In the genomic region with DNA sequence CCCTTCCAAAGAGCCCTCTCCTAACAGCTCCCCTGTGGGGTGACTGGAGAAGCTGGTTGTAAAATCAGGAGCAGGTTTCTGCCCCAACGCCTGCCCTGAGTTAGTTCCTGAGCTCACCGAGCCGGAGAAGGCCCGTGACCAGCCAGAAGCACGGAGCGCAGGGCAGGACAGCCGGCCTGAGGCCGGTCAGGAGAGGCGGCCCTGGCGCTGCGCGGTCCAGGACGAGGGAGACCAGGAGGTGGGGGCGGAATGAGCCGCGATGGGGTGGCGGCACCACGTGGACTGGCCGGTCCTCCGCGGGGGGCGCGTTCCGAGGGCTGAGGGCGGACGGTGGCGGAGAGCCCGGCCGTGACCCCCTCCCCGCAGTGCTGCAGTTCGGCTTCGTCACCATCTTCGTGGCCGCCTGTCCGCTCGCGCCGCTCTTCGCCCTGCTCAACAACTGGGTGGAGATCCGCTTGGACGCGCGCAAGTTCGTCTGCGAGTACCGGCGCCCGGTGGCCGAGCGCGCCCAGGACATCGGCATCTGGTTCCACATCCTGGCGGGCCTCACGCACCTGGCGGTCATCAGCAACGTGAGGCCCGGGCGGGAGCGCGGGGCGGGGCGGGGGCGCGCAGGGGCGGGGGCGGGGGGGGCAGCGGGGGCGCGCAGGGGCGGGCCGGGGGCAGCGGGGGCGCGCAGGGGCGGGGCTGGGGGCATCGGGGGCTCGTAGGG, we compare ENCODE assay signal across 1 cellular context.
TF ChIP-seq lines count a peak whose summit lies in the region.

No MANE protein-coding gene starts in this region.

TF ChIP-seq in HepG2, 621 proteins besides CTCF, POLR2A, EP300 and RAD21 (continued from another document and continues in another):
- TF ChIP-seq ZNF567 (CRISPR knock-in tag; IDR thresholded peaks at IDR 0.05; ENCODE audit: borderline replicate concordance) = peak; percentile 48; the same call in 1 of the 2 replicates
- TF ChIP-seq FOXC1 (CRISPR knock-in tag; IDR thresholded peaks at IDR 0.05; ENCODE audit: borderline replicate concordance) = peak; percentile 90
- TF ChIP-seq PHF21A (CRISPR knock-in tag; IDR thresholded peaks at IDR 0.05) = peak; percentile 75
- TF ChIP-seq ZSCAN29 (CRISPR knock-in tag; conservative IDR thresholded peaks at IDR 0.05) = no peak
- TF ChIP-seq ZSCAN21 (CRISPR knock-in tag; IDR thresholded peaks at IDR 0.05; ENCODE audit: borderline replicate concordance) = peak; percentile 83
- TF ChIP-seq ARHGAP35 (CRISPR knock-in tag; IDR thresholded peaks at IDR 0.05; ENCODE audit: borderline replicate concordance) = peak; percentile 86
- no peak for TF ChIP-seq ZNF446 (CRISPR knock-in tag; IDR thresholded peaks at IDR 0.05)
- no peak for TF ChIP-seq TP53 (CRISPR knock-in tag; conservative IDR thresholded peaks at IDR 0.05)
- TF ChIP-seq, protein P1, sequence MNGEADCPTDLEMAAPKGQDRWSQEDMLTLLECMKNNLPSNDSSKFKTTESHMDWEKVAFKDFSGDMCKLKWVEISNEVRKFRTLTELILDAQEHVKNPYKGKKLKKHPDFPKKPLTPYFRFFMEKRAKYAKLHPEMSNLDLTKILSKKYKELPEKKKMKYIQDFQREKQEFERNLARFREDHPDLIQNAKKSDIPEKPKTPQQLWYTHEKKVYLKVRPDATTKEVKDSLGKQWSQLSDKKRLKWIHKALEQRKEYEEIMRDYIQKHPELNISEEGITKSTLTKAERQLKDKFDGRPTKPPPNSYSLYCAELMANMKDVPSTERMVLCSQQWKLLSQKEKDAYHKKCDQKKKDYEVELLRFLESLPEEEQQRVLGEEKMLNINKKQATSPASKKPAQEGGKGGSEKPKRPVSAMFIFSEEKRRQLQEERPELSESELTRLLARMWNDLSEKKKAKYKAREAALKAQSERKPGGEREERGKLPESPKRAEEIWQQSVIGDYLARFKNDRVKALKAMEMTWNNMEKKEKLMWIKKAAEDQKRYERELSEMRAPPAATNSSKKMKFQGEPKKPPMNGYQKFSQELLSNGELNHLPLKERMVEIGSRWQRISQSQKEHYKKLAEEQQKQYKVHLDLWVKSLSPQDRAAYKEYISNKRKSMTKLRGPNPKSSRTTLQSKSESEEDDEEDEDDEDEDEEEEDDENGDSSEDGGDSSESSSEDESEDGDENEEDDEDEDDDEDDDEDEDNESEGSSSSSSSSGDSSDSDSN (CRISPR knock-in tag; IDR thresholded peaks at IDR 0.05) = peak; percentile 97
- no peak for TF ChIP-seq ATF7 (IDR thresholded peaks at IDR 0.05)
- 0 out of 2 replicates have a peak, but pooled peaks have one; percentile 56 for TF ChIP-seq ATF7 (CRISPR knock-in tag; IDR thresholded peaks at IDR 0.05)
- TF ChIP-seq ZNF703 (CRISPR knock-in tag; IDR thresholded peaks at IDR 0.05; ENCODE audit: borderline replicate concordance) = peak; percentile 53; the same call in 1 of the 2 replicates
- TF ChIP-seq HOXA5 (CRISPR knock-in tag; IDR thresholded peaks at IDR 0.05) = peak; percentile 94; the same call in 1 of the 2 replicates
- TF ChIP-seq, protein P2, sequence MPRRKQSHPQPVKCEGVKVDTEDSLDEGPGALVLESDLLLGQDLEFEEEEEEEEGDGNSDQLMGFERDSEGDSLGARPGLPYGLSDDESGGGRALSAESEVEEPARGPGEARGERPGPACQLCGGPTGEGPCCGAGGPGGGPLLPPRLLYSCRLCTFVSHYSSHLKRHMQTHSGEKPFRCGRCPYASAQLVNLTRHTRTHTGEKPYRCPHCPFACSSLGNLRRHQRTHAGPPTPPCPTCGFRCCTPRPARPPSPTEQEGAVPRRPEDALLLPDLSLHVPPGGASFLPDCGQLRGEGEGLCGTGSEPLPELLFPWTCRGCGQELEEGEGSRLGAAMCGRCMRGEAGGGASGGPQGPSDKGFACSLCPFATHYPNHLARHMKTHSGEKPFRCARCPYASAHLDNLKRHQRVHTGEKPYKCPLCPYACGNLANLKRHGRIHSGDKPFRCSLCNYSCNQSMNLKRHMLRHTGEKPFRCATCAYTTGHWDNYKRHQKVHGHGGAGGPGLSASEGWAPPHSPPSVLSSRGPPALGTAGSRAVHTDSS (CRISPR knock-in tag; conservative IDR thresholded peaks at IDR 0.05) = 0 out of 2 replicates have a peak, but pooled peaks have one; percentile 47
- TF ChIP-seq FOSL2 (CRISPR knock-in tag; IDR thresholded peaks at IDR 0.05) = peak; percentile 35
- TF ChIP-seq CBX1 (IDR thresholded peaks at IDR 0.05; ENCODE audit: low read depth) = no peak
- no peak; the same call in 1 of the 2 replicates for TF ChIP-seq ZNF256 (CRISPR knock-in tag; conservative IDR thresholded peaks at IDR 0.05)
- TF ChIP-seq ZNF441 (CRISPR knock-in tag; IDR thresholded peaks at IDR 0.05; ENCODE audit: borderline replicate concordance) = no peak; the same call in 1 of the 2 replicates
- TF ChIP-seq SP2 (CRISPR knock-in tag; IDR thresholded peaks at IDR 0.05) = no peak
- TF ChIP-seq, protein P3, sequence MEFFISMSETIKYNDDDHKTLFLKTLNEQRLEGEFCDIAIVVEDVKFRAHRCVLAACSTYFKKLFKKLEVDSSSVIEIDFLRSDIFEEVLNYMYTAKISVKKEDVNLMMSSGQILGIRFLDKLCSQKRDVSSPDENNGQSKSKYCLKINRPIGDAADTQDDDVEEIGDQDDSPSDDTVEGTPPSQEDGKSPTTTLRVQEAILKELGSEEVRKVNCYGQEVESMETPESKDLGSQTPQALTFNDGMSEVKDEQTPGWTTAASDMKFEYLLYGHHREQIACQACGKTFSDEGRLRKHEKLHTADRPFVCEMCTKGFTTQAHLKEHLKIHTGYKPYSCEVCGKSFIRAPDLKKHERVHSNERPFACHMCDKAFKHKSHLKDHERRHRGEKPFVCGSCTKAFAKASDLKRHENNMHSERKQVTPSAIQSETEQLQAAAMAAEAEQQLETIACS (CRISPR knock-in tag; IDR thresholded peaks at IDR 0.05) = peak; percentile 89
- peak; percentile 66 for TF ChIP-seq IRF2 (CRISPR knock-in tag; IDR thresholded peaks at IDR 0.05)
- TF ChIP-seq MED13 (CRISPR knock-in tag; IDR thresholded peaks at IDR 0.05) = peak; percentile 86; the same call in 1 of the 2 replicates
- peak; percentile 97 for TF ChIP-seq EEA1 (CRISPR knock-in tag; IDR thresholded peaks at IDR 0.05; ENCODE audit: borderline replicate concordance)
- peak; percentile 70; the same call in 1 of the 2 replicates for TF ChIP-seq ZNF335 (CRISPR knock-in tag; IDR thresholded peaks at IDR 0.05)
- TF ChIP-seq IKZF4 (CRISPR knock-in tag; IDR thresholded peaks at IDR 0.05; ENCODE audit: borderline replicate concordance, low read depth, not compliant biosample characterization) = peak; percentile 41
- peak; percentile 55; the same call in 1 of the 2 replicates for TF ChIP-seq ZNF501 (CRISPR knock-in tag; IDR thresholded peaks at IDR 0.05)
- TF ChIP-seq GFI1 (CRISPR knock-in tag; IDR thresholded peaks at IDR 0.05; ENCODE audit: borderline replicate concordance) = no peak; the same call in 1 of the 2 replicates
- peak; percentile 90 for TF ChIP-seq KLF15 (CRISPR knock-in tag; IDR thresholded peaks at IDR 0.05; ENCODE audit: borderline replicate concordance)
- no peak for TF ChIP-seq ATAD3A (CRISPR knock-in tag; IDR thresholded peaks at IDR 0.05)
- TF ChIP-seq RBAK (CRISPR knock-in tag; IDR thresholded peaks at IDR 0.05) = no peak
- TF ChIP-seq, protein P4, sequence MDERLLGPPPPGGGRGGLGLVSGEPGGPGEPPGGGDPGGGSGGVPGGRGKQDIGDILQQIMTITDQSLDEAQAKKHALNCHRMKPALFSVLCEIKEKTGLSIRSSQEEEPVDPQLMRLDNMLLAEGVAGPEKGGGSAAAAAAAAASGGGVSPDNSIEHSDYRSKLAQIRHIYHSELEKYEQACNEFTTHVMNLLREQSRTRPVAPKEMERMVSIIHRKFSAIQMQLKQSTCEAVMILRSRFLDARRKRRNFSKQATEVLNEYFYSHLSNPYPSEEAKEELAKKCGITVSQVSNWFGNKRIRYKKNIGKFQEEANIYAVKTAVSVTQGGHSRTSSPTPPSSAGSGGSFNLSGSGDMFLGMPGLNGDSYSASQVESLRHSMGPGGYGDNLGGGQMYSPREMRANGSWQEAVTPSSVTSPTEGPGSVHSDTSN (CRISPR knock-in tag; IDR thresholded peaks at IDR 0.05) = no peak
- peak; percentile 89; the same call in 1 of the 2 replicates for TF ChIP-seq ZNF354B (CRISPR knock-in tag; IDR thresholded peaks at IDR 0.05)
- no peak for TF ChIP-seq ZKSCAN8 (CRISPR knock-in tag; IDR thresholded peaks at IDR 0.05; ENCODE audit: borderline replicate concordance)
- no peak for TF ChIP-seq FOXM1 (CRISPR knock-in tag; IDR thresholded peaks at IDR 0.05)
- peak; percentile 46 for TF ChIP-seq GATAD1 (CRISPR knock-in tag; IDR thresholded peaks at IDR 0.05)
- TF ChIP-seq, protein P5, sequence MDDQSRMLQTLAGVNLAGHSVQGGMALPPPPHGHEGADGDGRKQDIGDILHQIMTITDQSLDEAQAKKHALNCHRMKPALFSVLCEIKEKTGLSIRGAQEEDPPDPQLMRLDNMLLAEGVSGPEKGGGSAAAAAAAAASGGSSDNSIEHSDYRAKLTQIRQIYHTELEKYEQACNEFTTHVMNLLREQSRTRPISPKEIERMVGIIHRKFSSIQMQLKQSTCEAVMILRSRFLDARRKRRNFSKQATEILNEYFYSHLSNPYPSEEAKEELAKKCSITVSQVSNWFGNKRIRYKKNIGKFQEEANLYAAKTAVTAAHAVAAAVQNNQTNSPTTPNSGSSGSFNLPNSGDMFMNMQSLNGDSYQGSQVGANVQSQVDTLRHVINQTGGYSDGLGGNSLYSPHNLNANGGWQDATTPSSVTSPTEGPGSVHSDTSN (CRISPR knock-in tag; IDR thresholded peaks at IDR 0.05; ENCODE audit: borderline replicate concordance) = no peak
- TF ChIP-seq ZNF234 (CRISPR knock-in tag; conservative IDR thresholded peaks at IDR 0.05) = no peak
- TF ChIP-seq, protein P6, sequence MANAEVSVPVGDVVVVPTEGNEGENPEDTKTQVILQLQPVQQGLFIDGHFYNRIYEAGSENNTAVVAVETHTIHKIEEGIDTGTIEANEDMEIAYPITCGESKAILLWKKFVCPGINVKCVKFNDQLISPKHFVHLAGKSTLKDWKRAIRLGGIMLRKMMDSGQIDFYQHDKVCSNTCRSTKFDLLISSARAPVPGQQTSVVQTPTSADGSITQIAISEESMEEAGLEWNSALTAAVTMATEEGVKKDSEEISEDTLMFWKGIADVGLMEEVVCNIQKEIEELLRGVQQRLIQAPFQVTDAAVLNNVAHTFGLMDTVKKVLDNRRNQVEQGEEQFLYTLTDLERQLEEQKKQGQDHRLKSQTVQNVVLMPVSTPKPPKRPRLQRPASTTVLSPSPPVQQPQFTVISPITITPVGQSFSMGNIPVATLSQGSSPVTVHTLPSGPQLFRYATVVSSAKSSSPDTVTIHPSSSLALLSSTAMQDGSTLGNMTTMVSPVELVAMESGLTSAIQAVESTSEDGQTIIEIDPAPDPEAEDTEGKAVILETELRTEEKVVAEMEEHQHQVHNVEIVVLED (CRISPR knock-in tag; IDR thresholded peaks at IDR 0.05; ENCODE audit: borderline replicate concordance) = peak; percentile 59; the same call in 1 of the 2 replicates
- TF ChIP-seq, protein P7, sequence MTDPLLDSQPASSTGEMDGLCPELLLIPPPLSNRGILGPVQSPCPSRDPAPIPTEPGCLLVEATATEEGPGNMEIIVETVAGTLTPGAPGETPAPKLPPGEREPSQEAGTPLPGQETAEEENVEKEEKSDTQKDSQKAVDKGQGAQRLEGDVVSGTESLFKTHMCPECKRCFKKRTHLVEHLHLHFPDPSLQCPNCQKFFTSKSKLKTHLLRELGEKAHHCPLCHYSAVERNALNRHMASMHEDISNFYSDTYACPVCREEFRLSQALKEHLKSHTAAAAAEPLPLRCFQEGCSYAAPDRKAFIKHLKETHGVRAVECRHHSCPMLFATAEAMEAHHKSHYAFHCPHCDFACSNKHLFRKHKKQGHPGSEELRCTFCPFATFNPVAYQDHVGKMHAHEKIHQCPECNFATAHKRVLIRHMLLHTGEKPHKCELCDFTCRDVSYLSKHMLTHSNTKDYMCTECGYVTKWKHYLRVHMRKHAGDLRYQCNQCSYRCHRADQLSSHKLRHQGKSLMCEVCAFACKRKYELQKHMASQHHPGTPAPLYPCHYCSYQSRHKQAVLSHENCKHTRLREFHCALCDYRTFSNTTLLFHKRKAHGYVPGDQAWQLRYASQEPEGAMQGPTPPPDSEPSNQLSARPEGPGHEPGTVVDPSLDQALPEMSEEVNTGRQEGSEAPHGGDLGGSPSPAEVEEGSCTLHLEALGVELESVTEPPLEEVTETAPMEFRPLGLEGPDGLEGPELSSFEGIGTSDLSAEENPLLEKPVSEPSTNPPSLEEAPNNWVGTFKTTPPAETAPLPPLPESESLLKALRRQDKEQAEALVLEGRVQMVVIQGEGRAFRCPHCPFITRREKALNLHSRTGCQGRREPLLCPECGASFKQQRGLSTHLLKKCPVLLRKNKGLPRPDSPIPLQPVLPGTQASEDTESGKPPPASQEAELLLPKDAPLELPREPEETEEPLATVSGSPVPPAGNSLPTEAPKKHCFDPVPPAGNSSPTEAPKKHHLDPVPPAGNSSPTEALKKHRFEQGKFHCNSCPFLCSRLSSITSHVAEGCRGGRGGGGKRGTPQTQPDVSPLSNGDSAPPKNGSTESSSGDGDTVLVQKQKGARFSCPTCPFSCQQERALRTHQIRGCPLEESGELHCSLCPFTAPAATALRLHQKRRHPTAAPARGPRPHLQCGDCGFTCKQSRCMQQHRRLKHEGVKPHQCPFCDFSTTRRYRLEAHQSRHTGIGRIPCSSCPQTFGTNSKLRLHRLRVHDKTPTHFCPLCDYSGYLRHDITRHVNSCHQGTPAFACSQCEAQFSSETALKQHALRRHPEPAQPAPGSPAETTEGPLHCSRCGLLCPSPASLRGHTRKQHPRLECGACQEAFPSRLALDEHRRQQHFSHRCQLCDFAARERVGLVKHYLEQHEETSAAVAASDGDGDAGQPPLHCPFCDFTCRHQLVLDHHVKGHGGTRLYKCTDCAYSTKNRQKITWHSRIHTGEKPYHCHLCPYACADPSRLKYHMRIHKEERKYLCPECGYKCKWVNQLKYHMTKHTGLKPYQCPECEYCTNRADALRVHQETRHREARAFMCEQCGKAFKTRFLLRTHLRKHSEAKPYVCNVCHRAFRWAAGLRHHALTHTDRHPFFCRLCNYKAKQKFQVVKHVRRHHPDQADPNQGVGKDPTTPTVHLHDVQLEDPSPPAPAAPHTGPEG (CRISPR knock-in tag; IDR thresholded peaks at IDR 0.05) = peak; percentile 53; the same call in 1 of the 2 replicates
- TF ChIP-seq ZNF12 (CRISPR knock-in tag; IDR thresholded peaks at IDR 0.05) = no peak; the same call in 1 of the 2 replicates
- TF ChIP-seq ZNF337 (CRISPR knock-in tag; IDR thresholded peaks at IDR 0.05; ENCODE audit: borderline replicate concordance, low read depth) = no peak
- no peak for TF ChIP-seq ZNF75D (CRISPR knock-in tag; IDR thresholded peaks at IDR 0.05; ENCODE audit: borderline replicate concordance)
- no peak for TF ChIP-seq GTF2F1 (IDR thresholded peaks at IDR 0.05; ENCODE audit: low read length)
- no peak for TF ChIP-seq FOXK2 (IDR thresholded peaks at IDR 0.05)
- TF ChIP-seq, protein P8, sequence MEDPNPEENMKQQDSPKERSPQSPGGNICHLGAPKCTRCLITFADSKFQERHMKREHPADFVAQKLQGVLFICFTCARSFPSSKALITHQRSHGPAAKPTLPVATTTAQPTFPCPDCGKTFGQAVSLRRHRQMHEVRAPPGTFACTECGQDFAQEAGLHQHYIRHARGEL (CRISPR knock-in tag; IDR thresholded peaks at IDR 0.05) = 0 out of 2 replicates have a peak, but pooled peaks have one; percentile 71
- TF ChIP-seq ZNF225 (CRISPR knock-in tag; IDR thresholded peaks at IDR 0.05) = peak; percentile 72
